1 cellular context compared by ENCODE assay signal in genomic region chr3:73056365-73057150, GRCh38.
TF ChIP-seq lines count a peak whose summit lies in the region.

No MANE protein-coding gene starts in this region.

TF ChIP-seq in H1, 55 proteins besides CTCF, POLR2A, EP300 and RAD21 (continued from another document):
- TF ChIP-seq RFX5 (IDR thresholded peaks at IDR 0.05; ENCODE audit: borderline replicate concordance, low read depth, low read length): no peak
- no peak for TF ChIP-seq BRCA1 (IDR thresholded peaks at IDR 0.05; ENCODE audit: low read depth, low read length)
- TF ChIP-seq E2F6 (IDR thresholded peaks at IDR 0.05): no peak
- TF ChIP-seq USF2 (IDR thresholded peaks at IDR 0.05; ENCODE audit: low read length): no peak
- no peak for TF ChIP-seq BCL11A (IDR thresholded peaks at IDR 0.05; ENCODE audit: low read depth in 2 of 2, low read length in 2 of 2)
- TF ChIP-seq KDM1A (IDR thresholded peaks at IDR 0.05; ENCODE audit: borderline replicate concordance, low read length): no peak
